8 cellular contexts compared by ENCODE assay signal in genomic region chr10:79202188-79203013, GRCh38.
DNase-seq lines count a peak whose midpoint lies in the region; ATAC-seq and TF ChIP-seq lines count a peak whose summit lies in the region.

No MANE protein-coding gene starts in this region.

- CTCF ChIA-PET in naive thymus-derived CD4-positive, alpha-beta T cell (lab: Charles Lee): interaction anchor here (0.6 to 1.5 kb wide), 3 partner anchors 10 to 1155 kb away, joined by 3 to 6 read pairs (median 3); no protein-coding TSS in a partner anchor

- intact Hi-C loops in dorsolateral prefrontal cortex (cut with DNase I) (no loop called here), posterior vena cava (cut with DNase I) (no loop called here)
- intact Hi-C loops in naive thymus-derived CD4-positive, alpha-beta T cell (cut with micrococcal nuclease): no loop called here

- peaks cover 83 to 100% (median 97%) of the 10 kb centered on the region in 11 experiments for H4K20me1 ChIP-seq in BLaER1 treated with 17β-estradiol and CSF1 and Interleukin-3, amounts not matched to agents 10 nM and 100 nM

- H3K4me2 ChIP-seq in BLaER1 treated with 17β-estradiol and CSF1 and Interleukin-3, amounts not matched to agents 10 nM and 100 nM: peak overlapping the region; percentile 13 to 74 (median 61); a peak in 18 of 22 replicates

- POLR2A ChIA-PET in naive thymus-derived CD4-positive, alpha-beta T cell (lab: Charles Lee): no interaction called here

- no peaks in the 10 kb centered on the region for H3K9me3 Mint-ChIP-seq in naive thymus-derived CD4-positive, alpha-beta T cell

- H3K27ac Mint-ChIP-seq in naive thymus-derived CD4-positive, alpha-beta T cell: no peak overlapping the region

- H3K9me3 ChIP-seq in BLaER1 treated with 17β-estradiol and CSF1 and Interleukin-3, amounts not matched to agents 10 nM and 100 nM (replicated peaks in 1 of 11): no peaks in the 10 kb centered on the region
- no peaks in the 10 kb centered on the region for H3K9me3 ChIP-seq in HAP-1
- no peaks in the 10 kb centered on the region for H3K9me3 ChIP-seq in naive thymus-derived CD4-positive, alpha-beta T cell (ENCODE audit: control insufficient read depth in 2 of 3, low read length in 3 of 3)

- no peaks in the 10 kb centered on the region for H3K27me3 Mint-ChIP-seq in naive thymus-derived CD4-positive, alpha-beta T cell

- in situ Hi-C loops in HAP-1 (cut with MboI; ENCODE audit: low sequenced_read_pairs): loop anchor here (5.0 kb wide), 1 partner anchor 1160 kb away; no protein-coding TSS in a partner anchor

- H3K4me1 ChIP-seq in BLaER1 treated with 17β-estradiol and CSF1 and Interleukin-3, amounts not matched to agents 10 nM and 100 nM: peaks cover 29 to 73% (median 60%) of the 10 kb centered on the region in 10 experiments
- no peaks in the 10 kb centered on the region for H3K4me1 ChIP-seq in HAP-1
- H3K4me1 ChIP-seq in naive thymus-derived CD4-positive, alpha-beta T cell (ENCODE audit: control insufficient read depth in 2 of 2, insufficient read depth in 2 of 2, low read length in 2 of 2): no peaks in the 10 kb centered on the region

- no peaks in the 10 kb centered on the region for H3K27me3 ChIP-seq in BLaER1 treated with 17β-estradiol and CSF1 and Interleukin-3, amounts not matched to agents 10 nM and 100 nM
- no peaks in the 10 kb centered on the region for H3K27me3 ChIP-seq in HAP-1 (ENCODE audit: low read depth)
- H3K27me3 ChIP-seq in dorsolateral prefrontal cortex: no peaks in the 10 kb centered on the region
- H3K27me3 ChIP-seq in naive thymus-derived CD4-positive, alpha-beta T cell (ENCODE audit: control insufficient read depth in 2 of 2, insufficient read depth in 2 of 2, low read length in 2 of 2): no peaks in the 10 kb centered on the region

- H3K4me1 Mint-ChIP-seq in naive thymus-derived CD4-positive, alpha-beta T cell: no peaks in the 10 kb centered on the region

- H3K36me3 Mint-ChIP-seq in naive thymus-derived CD4-positive, alpha-beta T cell: peaks cover 0 to 25% (median 16%) of the 10 kb centered on the region in 5 donors

- TF ChIP-seq CTCF in dorsolateral prefrontal cortex (IDR thresholded peaks at IDR 0.05 in 54 of 56, conservative IDR thresholded peaks at IDR 0.05 in 2 of 56; ENCODE audit: low read depth in 1 of 56, partially characterized antibody in 56 of 56): peak in 52 of 56 donors; percentile 16 to 60 (median 42)

- ATAC-seq in SK-N-SH treated with all-trans-retinoic acid at 6 μM for 48 hours: peak; percentile 53
- peak; percentile 57 for ATAC-seq in naive thymus-derived CD4-positive, alpha-beta T cell
- no peak for ATAC-seq in HG02678 (IDR thresholded peaks at IDR 0.05; ENCODE audit: unreplicated experiment)

- peak; percentile 34 to 78 for DNase-seq in HAP-1 (ENCODE audit: low spot score in 2 of 2)
- DNase-seq in dorsolateral prefrontal cortex: no peak
- peak in 4 of 9 donors; percentile 6 to 41 (median 16) for DNase-seq in naive thymus-derived CD4-positive, alpha-beta T cell
- no peak for DNase-seq in posterior vena cava (ENCODE audit: low spot score)
- no peak for DNase-seq in NCI-H1417 treated with DMSO at 0.1 percent for 48 hours (lab: John Stamatoyannopoulos, UW)

- peaks cover 51 to 92% (median 74%) of the 10 kb centered on the region in 11 experiments for H3K36me3 ChIP-seq in BLaER1 treated with 17β-estradiol and CSF1 and Interleukin-3, amounts not matched to agents 10 nM and 100 nM
- H3K36me3 ChIP-seq in HAP-1 (replicated peaks): peaks cover 9% of the 10 kb centered on the region; the same call in 1 of the 2 replicates
- H3K36me3 ChIP-seq in naive thymus-derived CD4-positive, alpha-beta T cell (ENCODE audit: control insufficient read depth in 2 of 3, insufficient read depth in 3 of 3, low read length in 3 of 3): peaks cover 0 to 40% (median 0%) of the 10 kb centered on the region in 3 experiments

- H3K4me3 Mint-ChIP-seq in naive thymus-derived CD4-positive, alpha-beta T cell: no peak overlapping the region

- peak overlapping the region in 2 of 11 experiments; percentile 15 to 28; a peak in 2 of 22 replicates for H3K27ac ChIP-seq in BLaER1 treated with 17β-estradiol and CSF1 and Interleukin-3, amounts not matched to agents 10 nM and 100 nM
- peak overlapping the region in 8 of 59 donors; percentile 13 to 48 (median 34) for H3K27ac ChIP-seq in dorsolateral prefrontal cortex
- H3K27ac ChIP-seq in naive thymus-derived CD4-positive, alpha-beta T cell (ENCODE audit: low read depth, low read length): no peak overlapping the region

- 0 out of 22 replicates have a peak overlapping the region, but pooled peaks of 1 of the 11 experiments have one; percentile 15 for H3K9ac ChIP-seq in BLaER1 treated with 17β-estradiol and CSF1 and Interleukin-3, amounts not matched to agents 10 nM and 100 nM

- H3K4me3 ChIP-seq in BLaER1 treated with 17β-estradiol and CSF1 and Interleukin-3, amounts not matched to agents 10 nM and 100 nM: no peak overlapping the region
- H3K4me3 ChIP-seq in HAP-1 (no peak overlapping the region), dorsolateral prefrontal cortex (no peak overlapping the region)
- no peak overlapping the region for H3K4me3 ChIP-seq in naive thymus-derived CD4-positive, alpha-beta T cell (ENCODE audit: low read length)

TF ChIP-seq in SK-N-SH treated with all-trans-retinoic acid at 6 μM for 48 hours, 23 proteins besides CTCF, POLR2A, EP300 and RAD21:
- TF ChIP-seq TOX (CRISPR knock-in tag; IDR thresholded peaks at IDR 0.05; ENCODE audit: borderline replicate concordance) (no peak), ZNF70 (CRISPR knock-in tag; IDR thresholded peaks at IDR 0.05) (no peak), TCF4 (CRISPR knock-in tag; IDR thresholded peaks at IDR 0.05; ENCODE audit: borderline replicate concordance) (no peak), CSDC2 (CRISPR knock-in tag; IDR thresholded peaks at IDR 0.05) (no peak), ZNF8 (CRISPR knock-in tag; IDR thresholded peaks at IDR 0.05) (no peak), BACH2 (CRISPR knock-in tag; IDR thresholded peaks at IDR 0.05; ENCODE audit: borderline replicate concordance) (no peak), ZFP3 (CRISPR knock-in tag; IDR thresholded peaks at IDR 0.05) (no peak), TSHZ2 (CRISPR knock-in tag; IDR thresholded peaks at IDR 0.05) (no peak), ZFP30 (CRISPR knock-in tag; IDR thresholded peaks at IDR 0.05) (no peak), ZC3H10 (CRISPR knock-in tag; IDR thresholded peaks at IDR 0.05) (no peak), CREB5 (CRISPR knock-in tag; IDR thresholded peaks at IDR 0.05; ENCODE audit: low read depth) (no peak), ISL1 (CRISPR knock-in tag; IDR thresholded peaks at IDR 0.05) (no peak), GLIS3 (CRISPR knock-in tag; IDR thresholded peaks at IDR 0.05) (no peak), ZNF565 (CRISPR knock-in tag; conservative IDR thresholded peaks at IDR 0.05; ENCODE audit: low read depth) (no peak), CSRNP3 (CRISPR knock-in tag; IDR thresholded peaks at IDR 0.05) (no peak)

Comparison
In these comparisons a context has a peak if more than half of its experiments do, and no peak if none do; other contexts are left out.
1. DNase-seq: peak in HAP-1 (2 of 2); none in dorsolateral prefrontal cortex (0 of 10), posterior vena cava (single experiment) and NCI-H1417 treated with DMSO at 0.1 percent for 48 hours (single experiment).